Comparison of ENCODE assay signal across 8 cellular contexts in the genomic region with DNA sequence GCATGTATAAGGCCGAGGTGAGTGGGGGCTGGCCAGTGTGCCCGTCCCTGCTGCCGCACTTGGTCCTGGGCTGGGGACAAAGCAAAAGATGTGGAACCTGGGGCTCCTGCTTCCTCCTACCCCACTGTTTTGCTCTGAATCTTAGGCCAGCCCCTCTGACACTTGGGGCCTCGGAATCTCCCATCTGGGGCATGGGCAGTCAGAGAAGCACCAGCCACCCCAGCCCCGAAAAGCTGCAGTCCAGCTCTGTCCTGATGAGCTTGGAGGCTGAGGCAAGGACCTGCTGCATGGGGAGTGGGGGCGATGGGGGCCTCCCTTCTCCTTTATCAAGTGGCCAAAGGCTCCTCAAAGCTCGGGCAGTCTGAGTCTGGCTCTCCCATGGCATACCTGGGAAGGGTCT. TPM values are rescaled to one million over a fixed set of nuclear protein-coding genes. Genes with fewer than 3 reads are reported as not detected.
DNase-seq lines count a peak whose midpoint lies in the region; ATAC-seq and TF ChIP-seq lines count a peak whose summit lies in the region.

No MANE protein-coding gene starts in this region.

- no peaks in the 10 kb centered on the region for H3K9me3 Mint-ChIP-seq in activated CD4-positive, alpha-beta T cell treated with anti-CD3 and anti-CD28 coated beads, Interleukin-2, amount 10 ng/mL, durations not matched to agents 7 days and 5 days
- no peaks in the 10 kb centered on the region for H3K9me3 Mint-ChIP-seq in chondrocyte (ENCODE audit: low read depth)

- intact Hi-C loops in tibial artery (cut with DNase I; ENCODE audit: low total_unique reads): loop anchor here (5.0 to 10.0 kb wide), 2 partner anchors 192 to 345 kb away; no protein-coding TSS in a partner anchor

- peaks cover 16% of the 10 kb centered on the region for H3K36me3 Mint-ChIP-seq in activated CD4-positive, alpha-beta T cell treated with anti-CD3 and anti-CD28 coated beads, Interleukin-2, amount 10 ng/mL, durations not matched to agents 7 days and 5 days (ENCODE audit: low read depth)
- peaks cover 8% of the 10 kb centered on the region for H3K36me3 Mint-ChIP-seq in chondrocyte (ENCODE audit: low read depth)

- peaks cover 92% of the 10 kb centered on the region for H3K4me1 ChIP-seq in mesodermal cell (ENCODE audit: control insufficient read depth, insufficient read depth, low read length, poor library complexity, severe bottlenecking)
- peaks cover 18 to 97% (median 92%) of the 10 kb centered on the region in 4 donors for H3K4me1 ChIP-seq in tibial artery

- H3K36me3 ChIP-seq in mesodermal cell (ENCODE audit: control insufficient read depth, insufficient read depth, low read length) (peaks cover 22% of the 10 kb centered on the region), tibial artery (peaks cover 0 to 9% (median 0%) of the 10 kb centered on the region in 3 donors)

- TF ChIP-seq CTCF in chondrocyte (IDR thresholded peaks at IDR 0.05) (no peak), tibial artery (IDR thresholded peaks at IDR 0.05) (no peak)

- no peaks in the 10 kb centered on the region for H3K9me3 ChIP-seq in mesodermal cell (ENCODE audit: control insufficient read depth, low read length)
- no peaks in the 10 kb centered on the region for H3K9me3 ChIP-seq in tibial artery

- ATAC-seq in HG03378 (IDR thresholded peaks at IDR 0.05; ENCODE audit: unreplicated experiment): no peak

- POLR2A ChIA-PET in activated CD4-positive, alpha-beta T cell treated with anti-CD3 and anti-CD28 coated beads, Interleukin-2, amount 10 ng/mL, durations not matched to agents 7 days and 5 days (lab: Charles Lee): interaction anchor here (0.8 kb wide), 1 partner anchor 15 kb away, joined by 4 read pairs; no protein-coding TSS in a partner anchor

- no peak for DNase-seq in activated CD4-positive, alpha-beta T cell treated with anti-CD3 and anti-CD28 coated beads, Interleukin-2, amount 10 ng/mL, durations not matched to agents 7 days and 5 days
- DNase-seq in activated CD4-positive, alpha-beta T cell treated with anti-CD3 and anti-CD28 coated beads for 4 hours: no peak
- DNase-seq in chondrocyte (ENCODE audit: low spot score) (no peak), tibial artery (no peak), NOMO-1 treated with dmso at 0.1 percent for 144 hours (lab: John Stamatoyannopoulos, UW; ENCODE audit: unreplicated experiment) (no peak)
- DNase-seq in activated naive CD4-positive, alpha-beta T cell (lab: John Stamatoyannopoulos, UW): no peak

- H3K27ac ChIP-seq in mesodermal cell (ENCODE audit: low read depth, low read length, severe bottlenecking) (peak overlapping the region; percentile 94), tibial artery (peak overlapping the region; percentile 91 to 99)

- no peaks in the 10 kb centered on the region for H3K27me3 Mint-ChIP-seq in activated CD4-positive, alpha-beta T cell treated with anti-CD3 and anti-CD28 coated beads, Interleukin-2, amount 10 ng/mL, durations not matched to agents 7 days and 5 days
- H3K27me3 Mint-ChIP-seq in chondrocyte (ENCODE audit: low read depth): no peaks in the 10 kb centered on the region

- CTCF ChIA-PET in activated CD4-positive, alpha-beta T cell treated with anti-CD3 and anti-CD28 coated beads, Interleukin-2, amount 10 ng/mL, durations not matched to agents 7 days and 5 days (lab: Charles Lee): interaction anchor here (0.5 to 7.0 kb wide), 39 partner anchors 10 to 789 kb away, joined by 3 to 64 read pairs (median 4); partner anchors contain the start of genes ASB6, C9orf50, IER5L and NTMT1

- peaks cover 44% of the 10 kb centered on the region for H3K4me1 Mint-ChIP-seq in activated CD4-positive, alpha-beta T cell treated with anti-CD3 and anti-CD28 coated beads, Interleukin-2, amount 10 ng/mL, durations not matched to agents 7 days and 5 days
- H3K4me1 Mint-ChIP-seq in chondrocyte (ENCODE audit: low read depth): peaks cover 93% of the 10 kb centered on the region

- H3K4me3 Mint-ChIP-seq in activated CD4-positive, alpha-beta T cell treated with anti-CD3 and anti-CD28 coated beads, Interleukin-2, amount 10 ng/mL, durations not matched to agents 7 days and 5 days: peak overlapping the region; percentile 27
- H3K4me3 Mint-ChIP-seq in chondrocyte (ENCODE audit: unreplicated experiment): peak overlapping the region; percentile 49

- H3K4me3 ChIP-seq in mesodermal cell (ENCODE audit: extremely low read depth, insufficient read depth, low read length, poor library complexity, severe bottlenecking): no peak overlapping the region
- H3K4me3 ChIP-seq in tibial artery: peak overlapping the region in 1 of 2 donors; percentile 2

- H3K27ac Mint-ChIP-seq in activated CD4-positive, alpha-beta T cell treated with anti-CD3 and anti-CD28 coated beads, Interleukin-2, amount 10 ng/mL, durations not matched to agents 7 days and 5 days: peak overlapping the region; percentile 79
- H3K27ac Mint-ChIP-seq in chondrocyte (ENCODE audit: unreplicated experiment): peak overlapping the region; percentile 100

- WGBS in mesodermal cell (ENCODE audit: insufficient coverage in 2 of 2), 2 experiments: 76 to 88% methylated on average over 5 to 6 of the region's 7 CpGs

- H3K27me3 ChIP-seq in tibial artery: no peaks in the 10 kb centered on the region

RNA-seq across cellular contexts. Expression of gene PTPA, which starts 31.3 kb away (rescaled TPM):
- 100 to 1,000 TPM in 1 of 2 experiments, 10 to 100 TPM in 1; 96.4 to 111 TPM for total RNA-seq in activated CD4-positive, alpha-beta T cell treated with anti-CD3 and anti-CD28 coated beads, Interleukin-2, amount 10 ng/mL, durations not matched to agents 7 days and 5 days
- 133 to 143 TPM (median 143 TPM) in 3 replicates for total RNA-seq in chondrocyte
- polyA plus RNA-seq in mesodermal cell (2013, experiment 1 of 2): 128 TPM
- 108 TPM for polyA plus RNA-seq in mesodermal cell (2013, experiment 2 of 2)

RNA-seq across cellular contexts. Expression of gene CRAT, which starts 31.9 kb away (rescaled TPM):
- 10 to 100 TPM; 20.4 to 25.2 TPM for total RNA-seq in activated CD4-positive, alpha-beta T cell treated with anti-CD3 and anti-CD28 coated beads, Interleukin-2, amount 10 ng/mL, durations not matched to agents 7 days and 5 days
- total RNA-seq in chondrocyte: 43.9 to 49.0 TPM (median 45.2 TPM) in 3 replicates
- polyA plus RNA-seq in mesodermal cell (2013, experiment 1 of 2): 27.2 TPM
- polyA plus RNA-seq in mesodermal cell (2013, experiment 2 of 2): 24.9 TPM

RNA-seq across cellular contexts. Expression of gene IER5L, which starts 35.5 kb away (rescaled TPM):
- 1 to 10 TPM; 1.8 to 2.3 TPM for total RNA-seq in activated CD4-positive, alpha-beta T cell treated with anti-CD3 and anti-CD28 coated beads, Interleukin-2, amount 10 ng/mL, durations not matched to agents 7 days and 5 days
- total RNA-seq in chondrocyte: 37.2 to 56.5 TPM (median 38.6 TPM) in 3 replicates
- 75.6 TPM for polyA plus RNA-seq in mesodermal cell (2013, experiment 1 of 2)
- polyA plus RNA-seq in mesodermal cell (2013, experiment 2 of 2): 55.6 TPM

Comparison
In these comparisons a context has a peak if more than half of its experiments do, and no peak if none do; other contexts are left out.
1. RNA of gene IER5L, which starts 35.5 kb away (total RNA-seq): 37.2 to 56.5 TPM in chondrocyte; 1.8 to 2.3 TPM in activated CD4-positive, alpha-beta T cell treated with anti-CD3 and anti-CD28 coated beads, Interleukin-2, amount 10 ng/mL, durations not matched to agents 7 days and 5 days; every median in the first group is over 10 times any median in the second.